In the genomic region with DNA sequence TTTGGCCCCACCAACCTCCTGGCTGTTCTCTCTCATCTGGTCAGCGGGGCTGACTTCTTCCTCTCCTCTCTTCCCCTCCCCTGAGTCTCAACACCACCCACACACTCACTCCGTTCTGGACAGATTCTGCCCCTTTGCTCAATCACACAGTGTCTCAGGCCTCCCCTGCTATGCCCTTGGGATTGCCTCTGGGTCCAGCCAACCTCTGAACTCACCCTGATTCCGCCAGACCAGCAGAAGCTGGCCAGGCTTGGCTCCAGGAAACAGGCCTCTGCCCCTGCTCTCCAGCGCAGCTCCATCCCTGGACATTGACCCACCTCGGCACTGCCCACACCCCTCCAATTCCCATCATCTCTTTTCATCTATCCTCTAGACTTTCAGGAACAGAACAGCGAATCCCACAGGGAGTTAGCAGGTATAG, we compare ENCODE assay signal across 1 cellular context.
TF ChIP-seq lines count a peak whose summit lies in the region.

No MANE protein-coding gene starts in this region.

TF ChIP-seq in HepG2, 621 proteins besides CTCF, POLR2A, EP300 and RAD21 (continued from another document and continues in another):
- TF ChIP-seq ZNF253 (CRISPR knock-in tag; IDR thresholded peaks at IDR 0.05; ENCODE audit: borderline replicate concordance) (no peak), ZFP36L2 (CRISPR knock-in tag; IDR thresholded peaks at IDR 0.05) (no peak), SMAD3 (CRISPR knock-in tag; IDR thresholded peaks at IDR 0.05) (no peak), PHF8 (CRISPR knock-in tag; IDR thresholded peaks at IDR 0.05) (no peak), FOXJ3 (CRISPR knock-in tag; IDR thresholded peaks at IDR 0.05; ENCODE audit: borderline replicate concordance) (no peak), KAT7 (CRISPR knock-in tag; IDR thresholded peaks at IDR 0.05; ENCODE audit: borderline replicate concordance) (no peak), ZSCAN25 (CRISPR knock-in tag; IDR thresholded peaks at IDR 0.05) (peak; percentile 90), ZNF775 (CRISPR knock-in tag; IDR thresholded peaks at IDR 0.05; ENCODE audit: borderline replicate concordance) (no peak), TEAD3 (CRISPR knock-in tag; optimal IDR thresholded peaks at IDR 0.05; ENCODE audit: borderline replicate concordance) (peak; percentile 41), ZSCAN30 (CRISPR knock-in tag; IDR thresholded peaks at IDR 0.05) (no peak), ZNF251 (CRISPR knock-in tag; IDR thresholded peaks at IDR 0.05) (no peak), SAP130 (CRISPR knock-in tag; IDR thresholded peaks at IDR 0.05; ENCODE audit: low read depth) (peak; percentile 50; the same call in 1 of the 2 replicates), ZNF781 (CRISPR knock-in tag; IDR thresholded peaks at IDR 0.05; ENCODE audit: borderline replicate concordance, not compliant biosample characterization) (no peak), PAWR (CRISPR knock-in tag; IDR thresholded peaks at IDR 0.05; ENCODE audit: borderline replicate concordance) (no peak), ZNF562 (CRISPR knock-in tag; IDR thresholded peaks at IDR 0.05; ENCODE audit: borderline replicate concordance) (no peak), ZNF235 (CRISPR knock-in tag; IDR thresholded peaks at IDR 0.05; ENCODE audit: borderline replicate concordance) (no peak), GATAD2A (CRISPR knock-in tag; IDR thresholded peaks at IDR 0.05) (peak; percentile 54; the same call in 1 of the 2 replicates), ZNF124 (CRISPR knock-in tag; IDR thresholded peaks at IDR 0.05) (no peak), TARDBP (CRISPR knock-in tag; IDR thresholded peaks at IDR 0.05) (no peak), ZMYM3 (CRISPR knock-in tag; IDR thresholded peaks at IDR 0.05) (peak; percentile 43; the same call in 1 of the 2 replicates), SIX4 (CRISPR knock-in tag; IDR thresholded peaks at IDR 0.05) (no peak), ZNF225 (CRISPR knock-in tag; IDR thresholded peaks at IDR 0.05) (no peak), ZNF878 (CRISPR knock-in tag; IDR thresholded peaks at IDR 0.05) (no peak)
- TF ChIP-seq, protein P1, sequence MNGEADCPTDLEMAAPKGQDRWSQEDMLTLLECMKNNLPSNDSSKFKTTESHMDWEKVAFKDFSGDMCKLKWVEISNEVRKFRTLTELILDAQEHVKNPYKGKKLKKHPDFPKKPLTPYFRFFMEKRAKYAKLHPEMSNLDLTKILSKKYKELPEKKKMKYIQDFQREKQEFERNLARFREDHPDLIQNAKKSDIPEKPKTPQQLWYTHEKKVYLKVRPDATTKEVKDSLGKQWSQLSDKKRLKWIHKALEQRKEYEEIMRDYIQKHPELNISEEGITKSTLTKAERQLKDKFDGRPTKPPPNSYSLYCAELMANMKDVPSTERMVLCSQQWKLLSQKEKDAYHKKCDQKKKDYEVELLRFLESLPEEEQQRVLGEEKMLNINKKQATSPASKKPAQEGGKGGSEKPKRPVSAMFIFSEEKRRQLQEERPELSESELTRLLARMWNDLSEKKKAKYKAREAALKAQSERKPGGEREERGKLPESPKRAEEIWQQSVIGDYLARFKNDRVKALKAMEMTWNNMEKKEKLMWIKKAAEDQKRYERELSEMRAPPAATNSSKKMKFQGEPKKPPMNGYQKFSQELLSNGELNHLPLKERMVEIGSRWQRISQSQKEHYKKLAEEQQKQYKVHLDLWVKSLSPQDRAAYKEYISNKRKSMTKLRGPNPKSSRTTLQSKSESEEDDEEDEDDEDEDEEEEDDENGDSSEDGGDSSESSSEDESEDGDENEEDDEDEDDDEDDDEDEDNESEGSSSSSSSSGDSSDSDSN (CRISPR knock-in tag; IDR thresholded peaks at IDR 0.05) = peak; percentile 76
- TF ChIP-seq, protein P2, sequence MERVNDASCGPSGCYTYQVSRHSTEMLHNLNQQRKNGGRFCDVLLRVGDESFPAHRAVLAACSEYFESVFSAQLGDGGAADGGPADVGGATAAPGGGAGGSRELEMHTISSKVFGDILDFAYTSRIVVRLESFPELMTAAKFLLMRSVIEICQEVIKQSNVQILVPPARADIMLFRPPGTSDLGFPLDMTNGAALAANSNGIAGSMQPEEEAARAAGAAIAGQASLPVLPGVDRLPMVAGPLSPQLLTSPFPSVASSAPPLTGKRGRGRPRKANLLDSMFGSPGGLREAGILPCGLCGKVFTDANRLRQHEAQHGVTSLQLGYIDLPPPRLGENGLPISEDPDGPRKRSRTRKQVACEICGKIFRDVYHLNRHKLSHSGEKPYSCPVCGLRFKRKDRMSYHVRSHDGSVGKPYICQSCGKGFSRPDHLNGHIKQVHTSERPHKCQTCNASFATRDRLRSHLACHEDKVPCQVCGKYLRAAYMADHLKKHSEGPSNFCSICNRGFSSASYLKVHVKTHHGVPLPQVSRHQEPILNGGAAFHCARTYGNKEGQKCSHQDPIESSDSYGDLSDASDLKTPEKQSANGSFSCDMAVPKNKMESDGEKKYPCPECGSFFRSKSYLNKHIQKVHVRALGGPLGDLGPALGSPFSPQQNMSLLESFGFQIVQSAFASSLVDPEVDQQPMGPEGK (CRISPR knock-in tag; IDR thresholded peaks at IDR 0.05) = peak; percentile 45; the same call in 1 of the 2 replicates
- TF ChIP-seq, protein P3, sequence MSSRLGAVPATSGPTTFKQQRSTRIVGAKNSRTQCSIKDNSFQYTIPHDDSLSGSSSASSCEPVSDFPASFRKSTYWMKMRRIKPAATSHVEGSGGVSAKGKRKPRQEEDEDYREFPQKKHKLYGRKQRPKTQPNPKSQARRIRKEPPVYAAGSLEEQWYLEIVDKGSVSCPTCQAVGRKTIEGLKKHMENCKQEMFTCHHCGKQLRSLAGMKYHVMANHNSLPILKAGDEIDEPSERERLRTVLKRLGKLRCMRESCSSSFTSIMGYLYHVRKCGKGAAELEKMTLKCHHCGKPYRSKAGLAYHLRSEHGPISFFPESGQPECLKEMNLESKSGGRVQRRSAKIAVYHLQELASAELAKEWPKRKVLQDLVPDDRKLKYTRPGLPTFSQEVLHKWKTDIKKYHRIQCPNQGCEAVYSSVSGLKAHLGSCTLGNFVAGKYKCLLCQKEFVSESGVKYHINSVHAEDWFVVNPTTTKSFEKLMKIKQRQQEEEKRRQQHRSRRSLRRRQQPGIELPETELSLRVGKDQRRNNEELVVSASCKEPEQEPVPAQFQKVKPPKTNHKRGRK (CRISPR knock-in tag; IDR thresholded peaks at IDR 0.05) = no peak
- TF ChIP-seq, protein P4, sequence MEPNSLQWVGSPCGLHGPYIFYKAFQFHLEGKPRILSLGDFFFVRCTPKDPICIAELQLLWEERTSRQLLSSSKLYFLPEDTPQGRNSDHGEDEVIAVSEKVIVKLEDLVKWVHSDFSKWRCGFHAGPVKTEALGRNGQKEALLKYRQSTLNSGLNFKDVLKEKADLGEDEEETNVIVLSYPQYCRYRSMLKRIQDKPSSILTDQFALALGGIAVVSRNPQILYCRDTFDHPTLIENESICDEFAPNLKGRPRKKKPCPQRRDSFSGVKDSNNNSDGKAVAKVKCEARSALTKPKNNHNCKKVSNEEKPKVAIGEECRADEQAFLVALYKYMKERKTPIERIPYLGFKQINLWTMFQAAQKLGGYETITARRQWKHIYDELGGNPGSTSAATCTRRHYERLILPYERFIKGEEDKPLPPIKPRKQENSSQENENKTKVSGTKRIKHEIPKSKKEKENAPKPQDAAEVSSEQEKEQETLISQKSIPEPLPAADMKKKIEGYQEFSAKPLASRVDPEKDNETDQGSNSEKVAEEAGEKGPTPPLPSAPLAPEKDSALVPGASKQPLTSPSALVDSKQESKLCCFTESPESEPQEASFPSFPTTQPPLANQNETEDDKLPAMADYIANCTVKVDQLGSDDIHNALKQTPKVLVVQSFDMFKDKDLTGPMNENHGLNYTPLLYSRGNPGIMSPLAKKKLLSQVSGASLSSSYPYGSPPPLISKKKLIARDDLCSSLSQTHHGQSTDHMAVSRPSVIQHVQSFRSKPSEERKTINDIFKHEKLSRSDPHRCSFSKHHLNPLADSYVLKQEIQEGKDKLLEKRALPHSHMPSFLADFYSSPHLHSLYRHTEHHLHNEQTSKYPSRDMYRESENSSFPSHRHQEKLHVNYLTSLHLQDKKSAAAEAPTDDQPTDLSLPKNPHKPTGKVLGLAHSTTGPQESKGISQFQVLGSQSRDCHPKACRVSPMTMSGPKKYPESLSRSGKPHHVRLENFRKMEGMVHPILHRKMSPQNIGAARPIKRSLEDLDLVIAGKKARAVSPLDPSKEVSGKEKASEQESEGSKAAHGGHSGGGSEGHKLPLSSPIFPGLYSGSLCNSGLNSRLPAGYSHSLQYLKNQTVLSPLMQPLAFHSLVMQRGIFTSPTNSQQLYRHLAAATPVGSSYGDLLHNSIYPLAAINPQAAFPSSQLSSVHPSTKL (CRISPR knock-in tag; IDR thresholded peaks at IDR 0.05) = peak; percentile 30; the same call in 1 of the 2 replicates
- TF ChIP-seq, protein P5, sequence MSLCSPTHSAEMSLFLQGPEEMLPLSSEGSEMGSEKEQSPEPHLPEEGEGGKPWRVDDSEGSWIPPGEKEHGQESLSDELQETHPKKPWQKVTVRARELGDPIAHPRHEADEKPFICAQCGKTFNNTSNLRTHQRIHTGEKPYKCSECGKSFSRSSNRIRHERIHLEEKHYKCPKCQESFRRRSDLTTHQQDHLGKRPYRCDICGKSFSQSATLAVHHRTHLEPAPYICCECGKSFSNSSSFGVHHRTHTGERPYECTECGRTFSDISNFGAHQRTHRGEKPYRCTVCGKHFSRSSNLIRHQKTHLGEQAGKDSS (CRISPR knock-in tag; IDR thresholded peaks at IDR 0.05; ENCODE audit: borderline replicate concordance, low read depth) = no peak
- TF ChIP-seq, protein P6, sequence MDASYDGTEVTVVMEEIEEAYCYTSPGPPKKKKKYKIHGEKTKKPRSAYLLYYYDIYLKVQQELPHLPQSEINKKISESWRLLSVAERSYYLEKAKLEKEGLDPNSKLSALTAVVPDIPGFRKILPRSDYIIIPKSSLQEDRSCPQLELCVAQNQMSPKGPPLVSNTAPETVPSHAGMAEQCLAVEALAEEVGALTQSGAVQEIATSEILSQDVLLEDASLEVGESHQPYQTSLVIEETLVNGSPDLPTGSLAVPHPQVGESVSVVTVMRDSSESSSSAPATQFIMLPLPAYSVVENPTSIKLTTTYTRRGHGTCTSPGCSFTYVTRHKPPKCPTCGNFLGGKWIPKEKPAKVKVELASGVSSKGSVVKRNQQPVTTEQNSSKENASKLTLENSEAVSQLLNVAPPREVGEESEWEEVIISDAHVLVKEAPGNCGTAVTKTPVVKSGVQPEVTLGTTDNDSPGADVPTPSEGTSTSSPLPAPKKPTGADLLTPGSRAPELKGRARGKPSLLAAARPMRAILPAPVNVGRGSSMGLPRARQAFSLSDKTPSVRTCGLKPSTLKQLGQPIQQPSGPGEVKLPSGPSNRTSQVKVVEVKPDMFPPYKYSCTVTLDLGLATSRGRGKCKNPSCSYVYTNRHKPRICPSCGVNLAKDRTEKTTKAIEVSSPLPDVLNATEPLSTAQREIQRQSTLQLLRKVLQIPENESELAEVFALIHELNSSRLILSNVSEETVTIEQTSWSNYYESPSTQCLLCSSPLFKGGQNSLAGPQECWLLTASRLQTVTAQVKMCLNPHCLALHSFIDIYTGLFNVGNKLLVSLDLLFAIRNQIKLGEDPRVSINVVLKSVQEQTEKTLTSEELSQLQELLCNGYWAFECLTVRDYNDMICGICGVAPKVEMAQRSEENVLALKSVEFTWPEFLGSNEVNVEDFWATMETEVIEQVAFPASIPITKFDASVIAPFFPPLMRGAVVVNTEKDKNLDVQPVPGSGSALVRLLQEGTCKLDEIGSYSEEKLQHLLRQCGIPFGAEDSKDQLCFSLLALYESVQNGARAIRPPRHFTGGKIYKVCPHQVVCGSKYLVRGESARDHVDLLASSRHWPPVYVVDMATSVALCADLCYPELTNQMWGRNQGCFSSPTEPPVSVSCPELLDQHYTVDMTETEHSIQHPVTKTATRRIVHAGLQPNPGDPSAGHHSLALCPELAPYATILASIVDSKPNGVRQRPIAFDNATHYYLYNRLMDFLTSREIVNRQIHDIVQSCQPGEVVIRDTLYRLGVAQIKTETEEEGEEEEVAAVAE (CRISPR knock-in tag; IDR thresholded peaks at IDR 0.05; ENCODE audit: borderline replicate concordance) = no peak
- TF ChIP-seq, protein P7, sequence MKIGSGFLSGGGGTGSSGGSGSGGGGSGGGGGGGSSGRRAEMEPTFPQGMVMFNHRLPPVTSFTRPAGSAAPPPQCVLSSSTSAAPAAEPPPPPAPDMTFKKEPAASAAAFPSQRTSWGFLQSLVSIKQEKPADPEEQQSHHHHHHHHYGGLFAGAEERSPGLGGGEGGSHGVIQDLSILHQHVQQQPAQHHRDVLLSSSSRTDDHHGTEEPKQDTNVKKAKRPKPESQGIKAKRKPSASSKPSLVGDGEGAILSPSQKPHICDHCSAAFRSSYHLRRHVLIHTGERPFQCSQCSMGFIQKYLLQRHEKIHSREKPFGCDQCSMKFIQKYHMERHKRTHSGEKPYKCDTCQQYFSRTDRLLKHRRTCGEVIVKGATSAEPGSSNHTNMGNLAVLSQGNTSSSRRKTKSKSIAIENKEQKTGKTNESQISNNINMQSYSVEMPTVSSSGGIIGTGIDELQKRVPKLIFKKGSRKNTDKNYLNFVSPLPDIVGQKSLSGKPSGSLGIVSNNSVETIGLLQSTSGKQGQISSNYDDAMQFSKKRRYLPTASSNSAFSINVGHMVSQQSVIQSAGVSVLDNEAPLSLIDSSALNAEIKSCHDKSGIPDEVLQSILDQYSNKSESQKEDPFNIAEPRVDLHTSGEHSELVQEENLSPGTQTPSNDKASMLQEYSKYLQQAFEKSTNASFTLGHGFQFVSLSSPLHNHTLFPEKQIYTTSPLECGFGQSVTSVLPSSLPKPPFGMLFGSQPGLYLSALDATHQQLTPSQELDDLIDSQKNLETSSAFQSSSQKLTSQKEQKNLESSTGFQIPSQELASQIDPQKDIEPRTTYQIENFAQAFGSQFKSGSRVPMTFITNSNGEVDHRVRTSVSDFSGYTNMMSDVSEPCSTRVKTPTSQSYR (CRISPR knock-in tag; IDR thresholded peaks at IDR 0.05; ENCODE audit: borderline replicate concordance) = no peak
- TF ChIP-seq, protein P8, sequence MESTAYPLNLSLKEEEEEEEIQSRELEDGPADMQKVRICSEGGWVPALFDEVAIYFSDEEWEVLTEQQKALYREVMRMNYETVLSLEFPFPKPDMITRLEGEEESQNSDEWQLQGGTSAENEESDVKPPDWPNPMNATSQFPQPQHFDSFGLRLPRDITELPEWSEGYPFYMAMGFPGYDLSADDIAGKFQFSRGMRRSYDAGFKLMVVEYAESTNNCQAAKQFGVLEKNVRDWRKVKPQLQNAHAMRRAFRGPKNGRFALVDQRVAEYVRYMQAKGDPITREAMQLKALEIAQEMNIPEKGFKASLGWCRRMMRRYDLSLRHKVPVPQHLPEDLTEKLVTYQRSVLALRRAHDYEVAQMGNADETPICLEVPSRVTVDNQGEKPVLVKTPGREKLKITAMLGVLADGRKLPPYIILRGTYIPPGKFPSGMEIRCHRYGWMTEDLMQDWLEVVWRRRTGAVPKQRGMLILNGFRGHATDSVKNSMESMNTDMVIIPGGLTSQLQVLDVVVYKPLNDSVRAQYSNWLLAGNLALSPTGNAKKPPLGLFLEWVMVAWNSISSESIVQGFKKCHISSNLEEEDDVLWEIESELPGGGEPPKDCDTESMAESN (CRISPR knock-in tag; conservative IDR thresholded peaks at IDR 0.05) = peak; percentile 58; the same call in 1 of the 2 replicates
- TF ChIP-seq, protein P9, sequence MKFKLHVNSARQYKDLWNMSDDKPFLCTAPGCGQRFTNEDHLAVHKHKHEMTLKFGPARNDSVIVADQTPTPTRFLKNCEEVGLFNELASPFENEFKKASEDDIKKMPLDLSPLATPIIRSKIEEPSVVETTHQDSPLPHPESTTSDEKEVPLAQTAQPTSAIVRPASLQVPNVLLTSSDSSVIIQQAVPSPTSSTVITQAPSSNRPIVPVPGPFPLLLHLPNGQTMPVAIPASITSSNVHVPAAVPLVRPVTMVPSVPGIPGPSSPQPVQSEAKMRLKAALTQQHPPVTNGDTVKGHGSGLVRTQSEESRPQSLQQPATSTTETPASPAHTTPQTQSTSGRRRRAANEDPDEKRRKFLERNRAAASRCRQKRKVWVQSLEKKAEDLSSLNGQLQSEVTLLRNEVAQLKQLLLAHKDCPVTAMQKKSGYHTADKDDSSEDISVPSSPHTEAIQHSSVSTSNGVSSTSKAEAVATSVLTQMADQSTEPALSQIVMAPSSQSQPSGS (CRISPR knock-in tag; IDR thresholded peaks at IDR 0.05) = peak; percentile 17; the same call in 1 of the 2 replicates
